Comparison of ENCODE assay signal across 11 cellular contexts in the genomic region with DNA sequence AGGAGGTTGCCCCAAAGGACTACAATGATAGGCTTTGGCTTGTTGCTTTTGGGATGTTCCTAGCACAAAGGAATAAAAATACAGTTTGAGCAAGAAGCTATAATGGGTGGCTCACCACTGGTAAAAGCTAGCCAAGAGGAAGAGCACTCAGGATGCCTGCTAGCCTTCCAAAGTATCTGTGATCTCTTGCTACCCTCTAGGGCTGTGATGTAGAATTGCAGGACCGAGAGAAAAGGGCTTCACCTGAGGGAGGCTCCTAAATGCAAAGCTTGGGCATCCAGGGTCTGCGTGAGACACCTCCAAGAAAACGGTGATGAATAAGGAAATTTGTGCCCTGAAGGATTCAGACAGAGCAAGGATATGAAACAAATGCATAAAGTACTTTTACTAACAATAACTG. TPM values are rescaled to one million over a fixed set of nuclear protein-coding genes. Genes with fewer than 3 reads are reported as not detected.
DNase-seq lines count a peak whose midpoint lies in the region; ATAC-seq, FAIRE-seq and TF ChIP-seq lines count a peak whose summit lies in the region.
"Had no signal": no experiment of that assay in that cellular context is flagged by ENCODE, and none has a peak within 500 bp of the region (broad histone marks: within the 10 kb centered on the region; RNA-seq: fewer than 3 reads in every experiment).

No MANE protein-coding gene starts in this region.

- H3K9me3 ChIP-seq in RWPE2 (ENCODE audit: severe bottlenecking) (no peaks in the 10 kb centered on the region), HepG2 (ENCODE audit: low read length) (no peaks in the 10 kb centered on the region)

- ATAC-seq in RWPE2 (ENCODE audit: low read depth) (peak; percentile 76), HepG2 (peak; percentile 75), GM18502 (IDR thresholded peaks at IDR 0.05; ENCODE audit: poor library complexity, unreplicated experiment) (no peak)
- ATAC-seq in stimulated activated memory B cell treated with anti-CD40 and anti-IgM and Interleukin-4, amounts not matched to agents 10 μg/mL and 1 μg/mL and 100 μg/mL, for 72 hours: no peak
- ATAC-seq: effector memory CD8-positive, alpha-beta T cell had no signal

- peak; percentile 73 for TF ChIP-seq CTCF in HFFc6 (IDR thresholded peaks at IDR 0.05)
- TF ChIP-seq CTCF in RWPE2 (IDR thresholded peaks at IDR 0.05; ENCODE audit: poor library complexity, severe bottlenecking): peak; percentile 72
- TF ChIP-seq CTCF in HepG2 (CRISPR knock-in tag; IDR thresholded peaks at IDR 0.05): peak; percentile 67

- H3K27ac ChIP-seq in RWPE2 (ENCODE audit: poor library complexity, severe bottlenecking) (no peak overlapping the region), HepG2 (ENCODE audit: extremely low read length, insufficient read depth, low read length) (no peak overlapping the region)

- no peaks in the 10 kb centered on the region for H3K36me3 ChIP-seq in RWPE2 (ENCODE audit: low read depth)
- no peaks in the 10 kb centered on the region for H3K36me3 ChIP-seq in HepG2 (replicated peaks in 1 of 2; ENCODE audit: control insufficient read depth in 1 of 2, insufficient read depth in 2 of 2, low read length in 2 of 2)

- H3K9ac ChIP-seq in HepG2 (ENCODE audit: insufficient read depth, low read depth, low read length): no peak overlapping the region

- in situ Hi-C loops in HepG2 (cut with HindIII; ENCODE audit: extremely low pct_ligation_motif_present, low pct_unique_long_range_greater_than_20kb): loop anchor here (5.0 kb wide), 1 partner anchor 54 kb away; no protein-coding TSS in a partner anchor

- no peaks in the 10 kb centered on the region for H3K4me1 Mint-ChIP-seq in HFFc6 (ENCODE audit: low read depth)
- no peaks in the 10 kb centered on the region for H3K4me1 Mint-ChIP-seq in stimulated activated memory B cell treated with anti-CD40 and anti-IgM and Interleukin-4, amounts not matched to agents 10 μg/mL and 1 μg/mL and 100 μg/mL, for 72 hours

- H3K27ac Mint-ChIP-seq in HFFc6: no peak overlapping the region
- H3K27ac Mint-ChIP-seq in stimulated activated memory B cell treated with anti-CD40 and anti-IgM and Interleukin-4, amounts not matched to agents 10 μg/mL and 1 μg/mL and 100 μg/mL, for 72 hours: no peak overlapping the region
- H3K27ac Mint-ChIP-seq: effector memory CD8-positive, alpha-beta T cell had no signal

- intact Hi-C loops in HepG2 (cut with micrococcal nuclease; ENCODE audit: unreplicated experiment): loop anchor here (1.0 kb wide), 1 partner anchor 55 kb away; no protein-coding TSS in a partner anchor

- POLR2A ChIA-PET in HepG2 (lab: Yijun Ruan, JAX): no interaction called here

- H3K27me3 Mint-ChIP-seq in HFFc6 (ENCODE audit: insufficient read depth): no peaks in the 10 kb centered on the region; the same call in 1 of the 2 replicates
- H3K27me3 Mint-ChIP-seq in stimulated activated memory B cell treated with anti-CD40 and anti-IgM and Interleukin-4, amounts not matched to agents 10 μg/mL and 1 μg/mL and 100 μg/mL, for 72 hours: peaks cover 14% of the 10 kb centered on the region

- H4K20me1 ChIP-seq in HepG2 (ENCODE audit: insufficient read depth, low read length): no peaks in the 10 kb centered on the region

- H3K4me1 ChIP-seq in RWPE2 (ENCODE audit: insufficient read depth, poor library complexity, severe bottlenecking): peaks cover 3% of the 10 kb centered on the region
- peaks cover 6% of the 10 kb centered on the region for H3K4me1 ChIP-seq in HepG2 (ENCODE audit: insufficient read depth, low read length)

- no peak for TF ChIP-seq POLR2A in HepG2 (IDR thresholded peaks at IDR 0.05; ENCODE audit: insufficient read depth in 1 of 2, low read depth in 2 of 2, low read length in 2 of 2)

- no peak overlapping the region for H3K4me2 ChIP-seq in HepG2 (ENCODE audit: low read depth, low read length)

- CTCF ChIA-PET in HepG2 (lab: Yijun Ruan, JAX; ENCODE audit: low intra/inter-chr PET ratio, low total read pairs): interaction anchor here (1.5 to 1.8 kb wide), 4 partner anchors 55 to 429 kb away, joined by 3 to 12 read pairs (median 7); no protein-coding TSS in a partner anchor

- H3K79me2 ChIP-seq in HepG2 (ENCODE audit: insufficient read depth, low read length): no peaks in the 10 kb centered on the region

- peaks cover 4% of the 10 kb centered on the region; the same call in 1 of the 2 replicates for H3K9me3 Mint-ChIP-seq in HFFc6
- peaks cover 3% of the 10 kb centered on the region for H3K9me3 Mint-ChIP-seq in stimulated activated memory B cell treated with anti-CD40 and anti-IgM and Interleukin-4, amounts not matched to agents 10 μg/mL and 1 μg/mL and 100 μg/mL, for 72 hours
- H3K9me3 Mint-ChIP-seq: effector memory CD8-positive, alpha-beta T cell had no signal

- H3K36me3 Mint-ChIP-seq in HFFc6 (ENCODE audit: low read depth): no peaks in the 10 kb centered on the region
- H3K36me3 Mint-ChIP-seq in stimulated activated memory B cell treated with anti-CD40 and anti-IgM and Interleukin-4, amounts not matched to agents 10 μg/mL and 1 μg/mL and 100 μg/mL, for 72 hours: no peaks in the 10 kb centered on the region

- no peak overlapping the region for H3K4me3 Mint-ChIP-seq in HFFc6
- H3K4me3 Mint-ChIP-seq in stimulated activated memory B cell treated with anti-CD40 and anti-IgM and Interleukin-4, amounts not matched to agents 10 μg/mL and 1 μg/mL and 100 μg/mL, for 72 hours: no peak overlapping the region
- H3K4me3 Mint-ChIP-seq: effector memory CD8-positive, alpha-beta T cell had no signal

- peak; percentile 57 for DNase-seq in EL
- DNase-seq in HFFc6: peak; percentile 51
- no peak for DNase-seq in RWPE2 (ENCODE audit: low spot score)
- peak; percentile 18 for DNase-seq in HepG2 (ENCODE audit: low spot score)
- no peak for DNase-seq in germinal center (ENCODE audit: low spot score)
- no peak for DNase-seq in SKM-1 treated with dmso at 0.1 percent for 144 hours (lab: John Stamatoyannopoulos, UW; ENCODE audit: unreplicated experiment)
- DNase-seq: effector memory CD8-positive, alpha-beta T cell; MV-4-11 had no signal

- no peak for TF ChIP-seq EP300 in HepG2 (IDR thresholded peaks at IDR 0.05; ENCODE audit: low read depth in 2 of 2, low read length in 2 of 2)
- TF ChIP-seq EP300 in HepG2 (CRISPR knock-in tag; IDR thresholded peaks at IDR 0.05; ENCODE audit: borderline replicate concordance): no peak

- FAIRE-seq in HepG2 (lab: Jason Lieb, UNC): peak; percentile 46

- no TSS peak for BruUV-seq in HepG2 (replicated peaks; lab: Mats Ljungman, UMichigan)

- H3K27me3 ChIP-seq in RWPE2 (ENCODE audit: insufficient read depth, poor library complexity, severe bottlenecking): no peaks in the 10 kb centered on the region
- H3K27me3 ChIP-seq in HepG2 (ENCODE audit: control insufficient read depth in 1 of 2, insufficient read depth in 2 of 2, low read length in 2 of 2): no peaks in the 10 kb centered on the region

- WGBS in HepG2 (ENCODE audit: low lambda C conversion rate): 0% methylated on average over 3 of the region's 3 CpGs

- no peak overlapping the region for H2AFZ ChIP-seq in HepG2 (ENCODE audit: low read length)

- TF ChIP-seq RAD21 in HepG2 (CRISPR knock-in tag; IDR thresholded peaks at IDR 0.05): 0 out of 2 replicates have a peak, but pooled peaks have one; percentile 28

- H3K4me3 ChIP-seq in RWPE2 (ENCODE audit: severe bottlenecking) (no peak overlapping the region), HepG2 (replicated peaks in 1 of 3; ENCODE audit: insufficient read depth in 1 of 3, low read depth in 2 of 3, low read length in 3 of 3) (no peak overlapping the region)

RNA-seq across cellular contexts. Expression of gene IVL, which starts 17.7 kb away (rescaled TPM):
- not detected for total RNA-seq in HFFc6 (2021; fragmentation: NEBNext Ultra II Directional; extraction: Animal tissue kit (Norgen Biotek cat#: 25700))
- total RNA-seq in HepG2 (2016; rRNA removed; fragmentation: Illumina TruSeq; extraction: Trizol): not detected in 2 replicates
- not detected in 2 replicates for total RNA-seq in HepG2 (2016; cell fraction: cytosol; rRNA removed; fragmentation: Illumina TruSeq; extraction: Trizol; ENCODE audit: low read depth)
- not detected in 2 replicates for total RNA-seq in HepG2 (2016; cell fraction: insoluble cytoplasmic fraction; rRNA removed; fragmentation: Illumina TruSeq; extraction: Trizol)
- total RNA-seq in HepG2 (2016; cell fraction: membrane; rRNA removed; fragmentation: Illumina TruSeq; extraction: Trizol): not detected in 2 replicates
- not detected in 2 replicates for total RNA-seq in HepG2 (2016; cell fraction: nucleus; rRNA removed; fragmentation: Illumina TruSeq; extraction: Trizol)
- not detected in 2 replicates for polyA plus RNA-seq in HepG2 (2011; rRNA removed)
- polyA plus RNA-seq in HepG2 (2011; cell fraction: cytosol; rRNA removed): not detected in 2 replicates
- not detected in 2 replicates for polyA plus RNA-seq in HepG2 (2011; cell fraction: nucleus; rRNA removed)
- not detected in 2 replicates for polyA plus RNA-seq in HepG2 (2012)
- polyA plus RNA-seq in HepG2 (2016; cell fraction: cytosol; fragmentation: Illumina TruSeq; extraction: Trizol; ENCODE audit: low read depth): not detected in 2 replicates
- polyA plus RNA-seq in HepG2 (2016; cell fraction: insoluble cytoplasmic fraction; fragmentation: Illumina TruSeq; extraction: Trizol; ENCODE audit: low read depth): not detected in 2 replicates
- not detected in 2 replicates for polyA plus RNA-seq in HepG2 (2016; cell fraction: membrane; fragmentation: Illumina TruSeq; extraction: Trizol; ENCODE audit: low read depth)
- polyA plus RNA-seq in HepG2 (2016; cell fraction: nucleus; fragmentation: Illumina TruSeq; extraction: Trizol; ENCODE audit: insufficient read depth, low read depth): not detected in 2 replicates
- not detected in 2 replicates for polyA minus RNA-seq in HepG2 (2011; rRNA and poly(A)+ RNA removed; ENCODE audit: low replicate concordance)
- polyA minus RNA-seq in HepG2 (2011; cell fraction: cytosol; rRNA and poly(A)+ RNA removed): not detected in 2 replicates
- polyA minus RNA-seq in HepG2 (2011; cell fraction: nucleus; rRNA and poly(A)+ RNA removed): not detected in 2 replicates
- total RNA-seq: activated CD8-positive, alpha-beta memory T cell treated with anti-CD3 and anti-CD28 coated beads for 36 hours had no signal

RNA-seq across cellular contexts. Expression of gene SPRR5, which starts 20.9 kb away (rescaled TPM):
- not detected for total RNA-seq in HFFc6 (2021; fragmentation: NEBNext Ultra II Directional; extraction: Animal tissue kit (Norgen Biotek cat#: 25700))
- total RNA-seq in HepG2 (2016; rRNA removed; fragmentation: Illumina TruSeq; extraction: Trizol): not detected in 2 replicates
- total RNA-seq in HepG2 (2016; cell fraction: cytosol; rRNA removed; fragmentation: Illumina TruSeq; extraction: Trizol; ENCODE audit: low read depth): not detected in 2 replicates
- not detected in 2 replicates for total RNA-seq in HepG2 (2016; cell fraction: insoluble cytoplasmic fraction; rRNA removed; fragmentation: Illumina TruSeq; extraction: Trizol)
- not detected in 2 replicates for total RNA-seq in HepG2 (2016; cell fraction: membrane; rRNA removed; fragmentation: Illumina TruSeq; extraction: Trizol)
- not detected in 2 replicates for total RNA-seq in HepG2 (2016; cell fraction: nucleus; rRNA removed; fragmentation: Illumina TruSeq; extraction: Trizol)
- not detected in 2 replicates for polyA plus RNA-seq in HepG2 (2011; rRNA removed)
- not detected in 2 replicates for polyA plus RNA-seq in HepG2 (2011; cell fraction: cytosol; rRNA removed)
- polyA plus RNA-seq in HepG2 (2011; cell fraction: nucleus; rRNA removed): not detected in 2 replicates
- polyA plus RNA-seq in HepG2 (2012): not detected in 2 replicates
- polyA plus RNA-seq in HepG2 (2016; cell fraction: cytosol; fragmentation: Illumina TruSeq; extraction: Trizol; ENCODE audit: low read depth): not detected in 2 replicates
- not detected in 2 replicates for polyA plus RNA-seq in HepG2 (2016; cell fraction: insoluble cytoplasmic fraction; fragmentation: Illumina TruSeq; extraction: Trizol; ENCODE audit: low read depth)
- not detected in 2 replicates for polyA plus RNA-seq in HepG2 (2016; cell fraction: membrane; fragmentation: Illumina TruSeq; extraction: Trizol; ENCODE audit: low read depth)
- not detected in 2 replicates for polyA plus RNA-seq in HepG2 (2016; cell fraction: nucleus; fragmentation: Illumina TruSeq; extraction: Trizol; ENCODE audit: insufficient read depth, low read depth)
- polyA minus RNA-seq in HepG2 (2011; rRNA and poly(A)+ RNA removed; ENCODE audit: low replicate concordance): not detected in 2 replicates
- not detected in 2 replicates for polyA minus RNA-seq in HepG2 (2011; cell fraction: cytosol; rRNA and poly(A)+ RNA removed)
- polyA minus RNA-seq in HepG2 (2011; cell fraction: nucleus; rRNA and poly(A)+ RNA removed): not detected in 2 replicates
- total RNA-seq: activated CD8-positive, alpha-beta memory T cell treated with anti-CD3 and anti-CD28 coated beads for 36 hours had no signal

RNA-seq across cellular contexts. Expression of gene SPRR4, which starts 44.4 kb away (rescaled TPM):
- total RNA-seq in HFFc6 (2021; fragmentation: NEBNext Ultra II Directional; extraction: Animal tissue kit (Norgen Biotek cat#: 25700)): not detected
- total RNA-seq in HepG2 (2016; rRNA removed; fragmentation: Illumina TruSeq; extraction: Trizol): not detected in 2 replicates
- not detected in 2 replicates for total RNA-seq in HepG2 (2016; cell fraction: cytosol; rRNA removed; fragmentation: Illumina TruSeq; extraction: Trizol; ENCODE audit: low read depth)
- total RNA-seq in HepG2 (2016; cell fraction: insoluble cytoplasmic fraction; rRNA removed; fragmentation: Illumina TruSeq; extraction: Trizol): not detected in 2 replicates
- total RNA-seq in HepG2 (2016; cell fraction: membrane; rRNA removed; fragmentation: Illumina TruSeq; extraction: Trizol): not detected in 2 replicates
- not detected in 2 replicates for total RNA-seq in HepG2 (2016; cell fraction: nucleus; rRNA removed; fragmentation: Illumina TruSeq; extraction: Trizol)
- polyA plus RNA-seq in HepG2 (2011; rRNA removed): not detected in 2 replicates
- polyA plus RNA-seq in HepG2 (2011; cell fraction: cytosol; rRNA removed): not detected in 2 replicates
- not detected in 2 replicates for polyA plus RNA-seq in HepG2 (2011; cell fraction: nucleus; rRNA removed)
- not detected in 2 replicates for polyA plus RNA-seq in HepG2 (2012)
- polyA plus RNA-seq in HepG2 (2016; cell fraction: cytosol; fragmentation: Illumina TruSeq; extraction: Trizol; ENCODE audit: low read depth): not detected in 2 replicates
- polyA plus RNA-seq in HepG2 (2016; cell fraction: insoluble cytoplasmic fraction; fragmentation: Illumina TruSeq; extraction: Trizol; ENCODE audit: low read depth): not detected in 2 replicates
- not detected in 2 replicates for polyA plus RNA-seq in HepG2 (2016; cell fraction: membrane; fragmentation: Illumina TruSeq; extraction: Trizol; ENCODE audit: low read depth)
- not detected in 2 replicates for polyA plus RNA-seq in HepG2 (2016; cell fraction: nucleus; fragmentation: Illumina TruSeq; extraction: Trizol; ENCODE audit: insufficient read depth, low read depth)
- not detected in 2 replicates for polyA minus RNA-seq in HepG2 (2011; rRNA and poly(A)+ RNA removed; ENCODE audit: low replicate concordance)
- polyA minus RNA-seq in HepG2 (2011; cell fraction: cytosol; rRNA and poly(A)+ RNA removed): not detected in 2 replicates
- polyA minus RNA-seq in HepG2 (2011; cell fraction: nucleus; rRNA and poly(A)+ RNA removed): not detected in 2 replicates
- total RNA-seq: activated CD8-positive, alpha-beta memory T cell treated with anti-CD3 and anti-CD28 coated beads for 36 hours had no signal

RNA-seq across cellular contexts. Expression of gene SMCP, which starts 48.0 kb away (rescaled TPM):
- total RNA-seq in HFFc6 (2021; fragmentation: NEBNext Ultra II Directional; extraction: Animal tissue kit (Norgen Biotek cat#: 25700)): not detected
- total RNA-seq in HepG2 (2016; rRNA removed; fragmentation: Illumina TruSeq; extraction: Trizol): not detected in 2 replicates
- not detected in 2 replicates for total RNA-seq in HepG2 (2016; cell fraction: cytosol; rRNA removed; fragmentation: Illumina TruSeq; extraction: Trizol; ENCODE audit: low read depth)
- not detected in 2 replicates for total RNA-seq in HepG2 (2016; cell fraction: insoluble cytoplasmic fraction; rRNA removed; fragmentation: Illumina TruSeq; extraction: Trizol)
- not detected in 2 replicates for total RNA-seq in HepG2 (2016; cell fraction: membrane; rRNA removed; fragmentation: Illumina TruSeq; extraction: Trizol)
- not detected in 2 replicates for total RNA-seq in HepG2 (2016; cell fraction: nucleus; rRNA removed; fragmentation: Illumina TruSeq; extraction: Trizol)
- polyA plus RNA-seq in HepG2 (2011; rRNA removed): not detected in 2 replicates
- polyA plus RNA-seq in HepG2 (2011; cell fraction: cytosol; rRNA removed): not detected in 2 replicates
- not detected in 2 replicates for polyA plus RNA-seq in HepG2 (2011; cell fraction: nucleus; rRNA removed)
- not detected in 2 replicates for polyA plus RNA-seq in HepG2 (2012)
- not detected in 2 replicates for polyA plus RNA-seq in HepG2 (2016; cell fraction: cytosol; fragmentation: Illumina TruSeq; extraction: Trizol; ENCODE audit: low read depth)
- not detected in 2 replicates for polyA plus RNA-seq in HepG2 (2016; cell fraction: insoluble cytoplasmic fraction; fragmentation: Illumina TruSeq; extraction: Trizol; ENCODE audit: low read depth)
- polyA plus RNA-seq in HepG2 (2016; cell fraction: membrane; fragmentation: Illumina TruSeq; extraction: Trizol; ENCODE audit: low read depth): not detected in 2 replicates
- polyA plus RNA-seq in HepG2 (2016; cell fraction: nucleus; fragmentation: Illumina TruSeq; extraction: Trizol; ENCODE audit: insufficient read depth, low read depth): not detected in 2 replicates
- polyA minus RNA-seq in HepG2 (2011; rRNA and poly(A)+ RNA removed; ENCODE audit: low replicate concordance): not detected in 2 replicates
- not detected in 2 replicates for polyA minus RNA-seq in HepG2 (2011; cell fraction: cytosol; rRNA and poly(A)+ RNA removed)
- not detected in 2 replicates for polyA minus RNA-seq in HepG2 (2011; cell fraction: nucleus; rRNA and poly(A)+ RNA removed)
- total RNA-seq: activated CD8-positive, alpha-beta memory T cell treated with anti-CD3 and anti-CD28 coated beads for 36 hours had no signal

RNA-seq across cellular contexts. Expression of gene SPRR1A, which starts 57.8 kb away (rescaled TPM):
- total RNA-seq in HFFc6 (2021; fragmentation: NEBNext Ultra II Directional; extraction: Animal tissue kit (Norgen Biotek cat#: 25700)): not detected
- not detected in 2 replicates for total RNA-seq in HepG2 (2016; rRNA removed; fragmentation: Illumina TruSeq; extraction: Trizol)
- total RNA-seq in HepG2 (2016; cell fraction: cytosol; rRNA removed; fragmentation: Illumina TruSeq; extraction: Trizol; ENCODE audit: low read depth): not detected in 2 replicates
- total RNA-seq in HepG2 (2016; cell fraction: insoluble cytoplasmic fraction; rRNA removed; fragmentation: Illumina TruSeq; extraction: Trizol): not detected in 2 replicates
- total RNA-seq in HepG2 (2016; cell fraction: membrane; rRNA removed; fragmentation: Illumina TruSeq; extraction: Trizol): not detected in 2 replicates
- not detected in 2 replicates for total RNA-seq in HepG2 (2016; cell fraction: nucleus; rRNA removed; fragmentation: Illumina TruSeq; extraction: Trizol)
- not detected in 2 replicates for polyA plus RNA-seq in HepG2 (2011; rRNA removed)
- not detected in 2 replicates for polyA plus RNA-seq in HepG2 (2011; cell fraction: cytosol; rRNA removed)
- polyA plus RNA-seq in HepG2 (2011; cell fraction: nucleus; rRNA removed): not detected in 2 replicates
- not detected in 2 replicates for polyA plus RNA-seq in HepG2 (2012)
- polyA plus RNA-seq in HepG2 (2016; cell fraction: cytosol; fragmentation: Illumina TruSeq; extraction: Trizol; ENCODE audit: low read depth): not detected in 2 replicates
- polyA plus RNA-seq in HepG2 (2016; cell fraction: insoluble cytoplasmic fraction; fragmentation: Illumina TruSeq; extraction: Trizol; ENCODE audit: low read depth): not detected in 2 replicates
- not detected in 2 replicates for polyA plus RNA-seq in HepG2 (2016; cell fraction: membrane; fragmentation: Illumina TruSeq; extraction: Trizol; ENCODE audit: low read depth)
- not detected in 2 replicates for polyA plus RNA-seq in HepG2 (2016; cell fraction: nucleus; fragmentation: Illumina TruSeq; extraction: Trizol; ENCODE audit: insufficient read depth, low read depth)
- polyA minus RNA-seq in HepG2 (2011; rRNA and poly(A)+ RNA removed; ENCODE audit: low replicate concordance): not detected in 2 replicates
- polyA minus RNA-seq in HepG2 (2011; cell fraction: cytosol; rRNA and poly(A)+ RNA removed): not detected in 2 replicates
- not detected in 2 replicates for polyA minus RNA-seq in HepG2 (2011; cell fraction: nucleus; rRNA and poly(A)+ RNA removed)
- total RNA-seq: activated CD8-positive, alpha-beta memory T cell treated with anti-CD3 and anti-CD28 coated beads for 36 hours had no signal

Comparison
In these comparisons a context has a peak if more than half of its experiments do, and no peak if none do; other contexts are left out.
1. DNase-seq: peak in EL (single experiment), HFFc6 (single experiment) and HepG2 (single experiment); none in RWPE2 (single experiment), germinal center (single experiment) and SKM-1 treated with dmso at 0.1 percent for 144 hours (single experiment).
2. ATAC-seq: peak in RWPE2 (single experiment) and HepG2 (single experiment); none in GM18502 (single experiment) and stimulated activated memory B cell treated with anti-CD40 and anti-IgM and Interleukin-4, amounts not matched to agents 10 μg/mL and 1 μg/mL and 100 μg/mL, for 72 hours (single experiment).
3. Peak in every context shown above with its lines, with median percentiles within 50 percentile points of each other: CTCF ChIP-seq.